ENCODE assay signal across 8 cellular contexts in genomic region chrX:63350551-63350950, GRCh38. TPM values are rescaled to one million over a fixed set of nuclear protein-coding genes. Genes with fewer than 3 reads are reported as not detected.
A peak's percentile ranks its signal among the peaks of the same experiment; 100 is the strongest.
DNase-seq lines count a peak whose midpoint lies in the region; ATAC-seq lines count a peak whose summit lies in the region.

No MANE protein-coding gene starts in this region.

- H3K36me3 ChIP-seq in H7 (replicated peaks; ENCODE audit: control insufficient read depth, insufficient read depth, low read length) (no peaks in the 10 kb centered on the region), MG63 (no peaks in the 10 kb centered on the region), esophagus (ENCODE audit: control insufficient read depth in 2 of 2, insufficient read depth in 2 of 2, low read length in 1 of 2) (no peaks in the 10 kb centered on the region)

- no peaks in the 10 kb centered on the region for H3K9me3 ChIP-seq in MG63
- peaks cover 0 to 4% of the 10 kb centered on the region in 2 donors for H3K9me3 ChIP-seq in esophagus (ENCODE audit: control insufficient read depth in 2 of 2, insufficient read depth in 1 of 2, low read depth in 1 of 2, low read length in 1 of 2)

- peak overlapping the region; percentile 86 for H3K4me3 Mint-ChIP-seq in natural killer cell treated with Interleukin-12 subunit alpha and Interleukin-12 subunit beta and Interleukin-15 and Interleukin-18, amount 100 ng/mL, for 72 hours

- no peaks in the 10 kb centered on the region for H3K4me1 ChIP-seq in esophagus (ENCODE audit: control insufficient read depth in 2 of 2, insufficient read depth in 2 of 2, low read length in 1 of 2)

- ATAC-seq in natural killer cell treated with Interleukin-12 subunit alpha and Interleukin-12 subunit beta and Interleukin-15 and Interleukin-18, amount 100 ng/mL, for 72 hours = peak; percentile 52 to 64

- H3K4me1 Mint-ChIP-seq in natural killer cell treated with Interleukin-12 subunit alpha and Interleukin-12 subunit beta and Interleukin-15 and Interleukin-18, amount 100 ng/mL, for 72 hours (ENCODE audit: low read depth in 2 of 2) = peaks cover 13 to 16% of the 10 kb centered on the region in 2 donors

- H3K4me3 ChIP-seq in H7 (ENCODE audit: insufficient read depth, low read depth, low read length) (peak overlapping the region; percentile 57), MG63 (peak overlapping the region; percentile 66), esophagus (ENCODE audit: low read depth in 1 of 2, low read length in 2 of 2) (peak overlapping the region; percentile 61 to 75)

- 0 to 28% methylated on average over 15 of the region's 15 CpGs for whole genome bisulfite sequencing in esophagus, 2 donors

- H3K9me3 Mint-ChIP-seq in natural killer cell treated with Interleukin-12 subunit alpha and Interleukin-12 subunit beta and Interleukin-15 and Interleukin-18, amount 100 ng/mL, for 72 hours = no peaks in the 10 kb centered on the region

- peaks cover 0 to 3% of the 10 kb centered on the region in 2 donors for H3K27me3 Mint-ChIP-seq in natural killer cell treated with Interleukin-12 subunit alpha and Interleukin-12 subunit beta and Interleukin-15 and Interleukin-18, amount 100 ng/mL, for 72 hours

- peak overlapping the region; percentile 63 to 70 for H3K27ac Mint-ChIP-seq in natural killer cell treated with Interleukin-12 subunit alpha and Interleukin-12 subunit beta and Interleukin-15 and Interleukin-18, amount 100 ng/mL, for 72 hours

- no peaks in the 10 kb centered on the region for H3K27me3 ChIP-seq in H7 (ENCODE audit: control insufficient read depth, insufficient read depth, low read length)
- H3K27me3 ChIP-seq in MG63 = no peaks in the 10 kb centered on the region
- no peaks in the 10 kb centered on the region for H3K27me3 ChIP-seq in esophagus (ENCODE audit: control insufficient read depth in 1 of 2, insufficient read depth in 2 of 2, low read length in 2 of 2)

- H3K36me3 Mint-ChIP-seq in natural killer cell treated with Interleukin-12 subunit alpha and Interleukin-12 subunit beta and Interleukin-15 and Interleukin-18, amount 100 ng/mL, for 72 hours = no peaks in the 10 kb centered on the region

- peak overlapping the region; percentile 84 to 90 for H3K27ac ChIP-seq in esophagus (ENCODE audit: low read depth in 2 of 2, low read length in 1 of 2)

- DNase-seq in NCI-H2227 (lab: John Stamatoyannopoulos, UW; ENCODE audit: unreplicated experiment) (peak; percentile 46), NCI-H2227 treated with DMSO at 0.1 percent for 48 hours (lab: John Stamatoyannopoulos, UW) (no peak), H7 (peak; percentile 12), MG63 (peak; percentile 13), NOMO-1 treated with dmso at 0.1 percent for 144 hours (lab: John Stamatoyannopoulos, UW; ENCODE audit: unreplicated experiment) (no peak)
- peak; percentile 19 for DNase-seq in activated CD4-positive, alpha-beta T cell treated with anti-CD3 and anti-CD28 coated beads for 48 hours
- no peak for DNase-seq in natural killer cell treated with Interleukin-12 subunit alpha and Interleukin-12 subunit beta and Interleukin-15 and Interleukin-18, amount 100 ng/mL, for 72 hours (ENCODE audit: low spot score)

RNA-seq across cellular contexts. Expression of gene SPIN4, which starts 0.6 kb away (rescaled TPM):
- 21.4 and 25.2 TPM in 2 replicates for total RNA-seq in H7 (2014; rRNA removed; shearing (Covaris generic))
- 4.1 and 4.4 TPM in 2 replicates for total RNA-seq in MG63 (2014; rRNA removed; shearing (Covaris generic); ENCODE audit: low replicate concordance)
- polyA plus RNA-seq in esophagus = 1 to 10 TPM; 2.8 to 4.1 TPM
- total RNA-seq in natural killer cell treated with Interleukin-12 subunit alpha and Interleukin-12 subunit beta and Interleukin-15 and Interleukin-18, amount 100 ng/mL, for 72 hours = 1 to 10 TPM; 5.5 to 6.1 TPM

Comparison
In these comparisons a context has a peak if more than half of its experiments do, and no peak if none do; other contexts are left out.
1. DNase-seq: peak in NCI-H2227 (single experiment), H7 (single experiment), MG63 (single experiment) and activated CD4-positive, alpha-beta T cell treated with anti-CD3 and anti-CD28 coated beads for 48 hours (single experiment); none in NCI-H2227 treated with DMSO at 0.1 percent for 48 hours (single experiment), natural killer cell treated with Interleukin-12 subunit alpha and Interleukin-12 subunit beta and Interleukin-15 and Interleukin-18, amount 100 ng/mL, for 72 hours (single experiment) and NOMO-1 treated with dmso at 0.1 percent for 144 hours (single experiment).
2. Peak in every context shown above with its lines, with median percentiles within 50 percentile points of each other: H3K4me3 ChIP-seq.